Comparison of ENCODE assay signal across 17 cellular contexts in the genomic region with DNA sequence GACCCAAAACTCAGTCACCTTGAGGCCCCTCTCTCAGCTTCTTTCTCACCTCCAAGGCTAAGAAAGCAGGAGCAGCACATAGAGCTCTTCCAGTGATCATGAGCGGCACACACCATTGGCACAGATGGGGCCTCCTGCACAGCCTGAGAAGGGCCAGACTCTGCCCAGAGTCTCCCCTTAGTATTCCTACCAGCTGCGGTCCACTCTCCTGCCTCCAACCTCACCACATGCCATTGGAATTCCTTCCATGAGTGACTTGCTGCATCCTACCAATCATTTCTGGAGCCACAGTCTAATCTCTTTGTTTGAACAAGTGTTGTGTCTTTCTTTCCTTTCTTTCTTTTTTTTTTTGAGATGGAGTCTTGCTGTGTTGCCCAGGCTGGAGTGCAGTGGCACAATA. TPM values are rescaled to one million over a fixed set of nuclear protein-coding genes. Genes with fewer than 3 reads are reported as not detected.
DNase-seq lines count a peak whose midpoint lies in the region; ATAC-seq and TF ChIP-seq lines count a peak whose summit lies in the region.
"Had no signal": no experiment of that assay in that cellular context is flagged by ENCODE, and none has a peak within 500 bp of the region (broad histone marks: within the 10 kb centered on the region; RNA-seq: fewer than 3 reads in every experiment).

No MANE protein-coding gene starts in this region.

- no peaks in the 10 kb centered on the region for H3K9me2 ChIP-seq in Loucy (replicated peaks; ENCODE audit: low read depth, low read length)

- H3K79me2 ChIP-seq in Loucy (ENCODE audit: insufficient read depth, low read length), result no peaks in the 10 kb centered on the region

- H3K4me1 ChIP-seq in CD4-positive, CD25-positive, alpha-beta regulatory T cell (ENCODE audit: control insufficient read depth, insufficient read depth, low read length, poor library complexity, severe bottlenecking), result peaks cover 64% of the 10 kb centered on the region
- H3K4me1 ChIP-seq in Loucy (ENCODE audit: insufficient read depth, low read length, poor library complexity, severe bottlenecking) (peaks cover 79% of the 10 kb centered on the region), BE2C (no peaks in the 10 kb centered on the region)
- H3K4me1 ChIP-seq: vagina had no signal

- ATAC-seq in CD4-positive, CD25-positive, alpha-beta regulatory T cell (ENCODE audit: low read depth in 2 of 2), result no peak
- no peak for ATAC-seq in activated naive CD8-positive, alpha-beta T cell treated with anti-CD3 and anti-CD28 coated beads, Interleukin-2, amount 10 ng/mL, durations not matched to agents 7 days and 5 days (ENCODE audit: low read depth)
- ATAC-seq in natural killer cell treated with Interleukin-12 subunit alpha and Interleukin-12 subunit beta and Interleukin-15 and Interleukin-18, amount 100 ng/mL, for 72 hours, result no peak
- ATAC-seq in GM18909 (IDR thresholded peaks at IDR 0.05; ENCODE audit: poor library complexity, unreplicated experiment), result no peak
- ATAC-seq: left ventricle myocardium superior had no signal

- H3K9me3 Mint-ChIP-seq in CD4-positive, CD25-positive, alpha-beta regulatory T cell, result peaks cover 0 to 4% (median 0%) of the 10 kb centered on the region in 7 donors
- peaks cover 7% of the 10 kb centered on the region for H3K9me3 Mint-ChIP-seq in activated naive CD8-positive, alpha-beta T cell treated with anti-CD3 and anti-CD28 coated beads, Interleukin-2, amount 10 ng/mL, durations not matched to agents 7 days and 5 days
- no peaks in the 10 kb centered on the region for H3K9me3 Mint-ChIP-seq in natural killer cell treated with Interleukin-12 subunit alpha and Interleukin-12 subunit beta and Interleukin-15 and Interleukin-18, amount 100 ng/mL, for 72 hours
- H3K9me3 Mint-ChIP-seq: activated T-cell treated with anti-CD3 and anti-CD28 coated beads, Interleukin-2, amount 50 U/mL, for 4 hours had no signal

- no peaks in the 10 kb centered on the region for H3K27me3 Mint-ChIP-seq in CD4-positive, CD25-positive, alpha-beta regulatory T cell
- peaks cover 17% of the 10 kb centered on the region for H3K27me3 Mint-ChIP-seq in activated naive CD8-positive, alpha-beta T cell treated with anti-CD3 and anti-CD28 coated beads, Interleukin-2, amount 10 ng/mL, durations not matched to agents 7 days and 5 days
- H3K27me3 Mint-ChIP-seq in natural killer cell treated with Interleukin-12 subunit alpha and Interleukin-12 subunit beta and Interleukin-15 and Interleukin-18, amount 100 ng/mL, for 72 hours, result peaks cover 12 to 16% of the 10 kb centered on the region in 2 donors

- peaks cover 10% of the 10 kb centered on the region for H3F3A ChIP-seq in Loucy (ENCODE audit: low read depth)

- peak overlapping the region in 1 of 4 donors; percentile 60 for H3K4me3 Mint-ChIP-seq in CD4-positive, CD25-positive, alpha-beta regulatory T cell
- peak overlapping the region; percentile 25 for H3K4me3 Mint-ChIP-seq in activated naive CD8-positive, alpha-beta T cell treated with anti-CD3 and anti-CD28 coated beads, Interleukin-2, amount 10 ng/mL, durations not matched to agents 7 days and 5 days
- H3K4me3 Mint-ChIP-seq in natural killer cell treated with Interleukin-12 subunit alpha and Interleukin-12 subunit beta and Interleukin-15 and Interleukin-18, amount 100 ng/mL, for 72 hours, result peak overlapping the region; percentile 12

- peak overlapping the region; percentile 56 for H3K4me2 ChIP-seq in Loucy (ENCODE audit: low read depth, low read length, poor library complexity, severe bottlenecking)

- H3K9ac ChIP-seq in Loucy (ENCODE audit: low read depth, low read length, poor library complexity, severe bottlenecking), result peak overlapping the region; percentile 53

- H3K27me3 ChIP-seq in CD4-positive, CD25-positive, alpha-beta regulatory T cell (ENCODE audit: control insufficient read depth, insufficient read depth, low read length), result no peaks in the 10 kb centered on the region
- H3K27me3 ChIP-seq in Loucy (ENCODE audit: insufficient read depth, low read length, poor library complexity, severe bottlenecking) (no peaks in the 10 kb centered on the region), BE2C (no peaks in the 10 kb centered on the region)
- H3K27me3 ChIP-seq: esophagus muscularis mucosa, vagina had no signal

- DNase-seq in CD4-positive, CD25-positive, alpha-beta regulatory T cell, result no peak
- no peak for DNase-seq in activated naive CD8-positive, alpha-beta T cell treated with anti-CD3 and anti-CD28 coated beads, Interleukin-2, amount 10 ng/mL, durations not matched to agents 7 days and 5 days
- no peak for DNase-seq in natural killer cell treated with Interleukin-12 subunit alpha and Interleukin-12 subunit beta and Interleukin-15 and Interleukin-18, amount 100 ng/mL, for 72 hours (ENCODE audit: low spot score)
- DNase-seq in BE2C (no peak), NK-92 (lab: John Stamatoyannopoulos, UW; ENCODE audit: unreplicated experiment) (no peak)
- DNase-seq: activated CD4-positive, alpha-beta T cell treated with anti-CD3 and anti-CD28 coated beads, Interleukin-2, amount 50 U/mL, for 1 hour; activated T-cell treated with anti-CD3 and anti-CD28 coated beads, Interleukin-2, amount 50 U/mL, for 4 hours; glutamatergic neuron; Karpas-422; left ventricle myocardium superior; NCI-H2171 treated with DMSO at 0.1 percent for 48 hours; NCI-H774; stimulated activated CD4-positive, alpha-beta T cell treated with anti-CD3 and anti-CD28 coated beads, Interleukin-2, amount 100 ng/mL, for 48 hours had no signal

- H3K9me3 ChIP-seq in CD4-positive, CD25-positive, alpha-beta regulatory T cell (ENCODE audit: control insufficient read depth in 2 of 2, low read length in 2 of 2), result no peaks in the 10 kb centered on the region
- H3K9me3 ChIP-seq in Loucy (ENCODE audit: insufficient read depth, low read depth, low read length) (no peaks in the 10 kb centered on the region), BE2C (no peaks in the 10 kb centered on the region)
- H3K9me3 ChIP-seq: esophagus muscularis mucosa, vagina had no signal

- H2AFZ ChIP-seq in Loucy (ENCODE audit: low read length), result no peak overlapping the region

- no peaks in the 10 kb centered on the region for H3K36me3 ChIP-seq in CD4-positive, CD25-positive, alpha-beta regulatory T cell (ENCODE audit: control insufficient read depth, insufficient read depth, low read length)
- H3K36me3 ChIP-seq in Loucy (ENCODE audit: insufficient read depth, low read length) (no peaks in the 10 kb centered on the region), BE2C (no peaks in the 10 kb centered on the region)
- H3K36me3 ChIP-seq: esophagus muscularis mucosa, vagina had no signal

- H3K27ac ChIP-seq in CD4-positive, CD25-positive, alpha-beta regulatory T cell (ENCODE audit: insufficient read depth, low read length, poor library complexity, severe bottlenecking), result no peak overlapping the region
- H3K27ac ChIP-seq: esophagus muscularis mucosa, vagina had no signal

- POLR2A ChIA-PET in activated naive CD8-positive, alpha-beta T cell treated with anti-CD3 and anti-CD28 coated beads, Interleukin-2, amount 10 ng/mL, durations not matched to agents 7 days and 5 days (lab: Charles Lee), result interaction anchor here (0.9 to 2.8 kb wide), 2 partner anchors 11 to 14 kb away, joined by 3 to 23 read pairs; no protein-coding TSS in a partner anchor

- peak overlapping the region; percentile 77 to 97 (median 90) for H3K27ac Mint-ChIP-seq in CD4-positive, CD25-positive, alpha-beta regulatory T cell
- H3K27ac Mint-ChIP-seq in activated naive CD8-positive, alpha-beta T cell treated with anti-CD3 and anti-CD28 coated beads, Interleukin-2, amount 10 ng/mL, durations not matched to agents 7 days and 5 days, result no peak overlapping the region
- H3K27ac Mint-ChIP-seq in natural killer cell treated with Interleukin-12 subunit alpha and Interleukin-12 subunit beta and Interleukin-15 and Interleukin-18, amount 100 ng/mL, for 72 hours, result peak overlapping the region; percentile 35 to 70

- no peaks in the 10 kb centered on the region for H4K20me1 ChIP-seq in Loucy (ENCODE audit: insufficient read depth, low read length, poor library complexity, severe bottlenecking)

- no peak overlapping the region for H3K4me3 ChIP-seq in CD4-positive, CD25-positive, alpha-beta regulatory T cell (ENCODE audit: low read depth, low read length)
- H3K4me3 ChIP-seq in Loucy (ENCODE audit: low read length, poor library complexity, severe bottlenecking), result no peak overlapping the region
- no peak overlapping the region for H3K4me3 ChIP-seq in BE2C (ENCODE audit: low read depth, low read length)
- H3K4me3 ChIP-seq: esophagus muscularis mucosa, vagina had no signal

- H3K4me1 Mint-ChIP-seq in CD4-positive, CD25-positive, alpha-beta regulatory T cell, result peaks cover 28 to 85% (median 56%) of the 10 kb centered on the region in 4 donors
- peaks cover 57% of the 10 kb centered on the region for H3K4me1 Mint-ChIP-seq in activated naive CD8-positive, alpha-beta T cell treated with anti-CD3 and anti-CD28 coated beads, Interleukin-2, amount 10 ng/mL, durations not matched to agents 7 days and 5 days
- peaks cover 60 to 67% of the 10 kb centered on the region in 2 donors for H3K4me1 Mint-ChIP-seq in natural killer cell treated with Interleukin-12 subunit alpha and Interleukin-12 subunit beta and Interleukin-15 and Interleukin-18, amount 100 ng/mL, for 72 hours (ENCODE audit: low read depth in 2 of 2)

- TF ChIP-seq CTCF in Loucy (conservative IDR thresholded peaks at IDR 0.05; ENCODE audit: low read length), result no peak
- TF ChIP-seq CTCF in BE2C (IDR thresholded peaks at IDR 0.05; ENCODE audit: low read depth, low read length), result no peak

- H3K36me3 Mint-ChIP-seq in CD4-positive, CD25-positive, alpha-beta regulatory T cell, result peaks cover 6% of the 10 kb centered on the region
- peaks cover 52% of the 10 kb centered on the region for H3K36me3 Mint-ChIP-seq in activated naive CD8-positive, alpha-beta T cell treated with anti-CD3 and anti-CD28 coated beads, Interleukin-2, amount 10 ng/mL, durations not matched to agents 7 days and 5 days
- H3K36me3 Mint-ChIP-seq in natural killer cell treated with Interleukin-12 subunit alpha and Interleukin-12 subunit beta and Interleukin-15 and Interleukin-18, amount 100 ng/mL, for 72 hours, result peaks cover 6% of the 10 kb centered on the region

RNA-seq across cellular contexts. Expression of a gene that starts 39.3 kb away (rescaled TPM):
- 0.54 TPM for total RNA-seq in CD4-positive, CD25-positive, alpha-beta regulatory T cell
- polyA plus RNA-seq in CD4-positive, CD25-positive, alpha-beta regulatory T cell, result 1 to 10 TPM in 2 of 4 donors, under 1 TPM in 2; 0.47 to 2.5 (median 1.5) TPM
- 1 to 10 TPM; 7.1 to 8.7 TPM for total RNA-seq in activated naive CD8-positive, alpha-beta T cell treated with anti-CD3 and anti-CD28 coated beads, Interleukin-2, amount 10 ng/mL, durations not matched to agents 7 days and 5 days
- total RNA-seq in natural killer cell treated with Interleukin-12 subunit alpha and Interleukin-12 subunit beta and Interleukin-15 and Interleukin-18, amount 100 ng/mL, for 72 hours, result under 1 TPM; 0.29 to 0.36 TPM
- not detected for polyA plus RNA-seq in BE2C (2012; ENCODE audit: insufficient read depth, insufficient read length, low read depth)
